ENCODE assay signal across 22 cellular contexts in the genomic region with DNA sequence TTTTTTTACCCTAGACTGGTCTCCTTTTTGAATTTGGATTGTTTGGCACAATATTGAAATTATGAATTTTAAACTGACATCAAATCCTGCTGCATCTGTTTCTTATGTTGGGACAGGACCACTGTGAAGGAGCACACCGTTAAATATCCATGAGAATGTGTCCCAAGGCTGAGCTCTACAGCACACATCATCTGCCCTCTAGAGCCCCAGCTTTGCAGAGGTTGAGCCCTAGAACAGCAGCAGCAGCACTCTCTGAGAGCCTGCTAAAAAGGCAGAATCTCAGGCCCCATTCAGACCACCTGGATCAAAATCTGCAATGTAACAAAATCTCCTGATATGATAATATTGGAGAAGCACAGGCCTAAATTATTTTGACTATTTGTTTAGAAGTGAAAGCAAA.
"Had no signal": no experiment of that assay in that cellular context is flagged by ENCODE, and none has a peak within 500 bp of the region (broad histone marks: within the 10 kb centered on the region; RNA-seq: fewer than 3 reads in every experiment).

No MANE protein-coding gene starts in this region.

- H3K27ac ChIP-seq: epithelial cell of prostate, esophagus muscularis mucosa, gastrocnemius medialis, psoas muscle, skin epidermis, upper lobe of right lung had no signal

- H3K4me1 ChIP-seq: gastrocnemius medialis, psoas muscle, upper lobe of right lung had no signal

- H3K27me3 ChIP-seq: esophagus muscularis mucosa, gastrocnemius medialis, heart right ventricle, tibial artery, upper lobe of right lung had no signal

- H3K36me3 ChIP-seq: esophagus muscularis mucosa, gastrocnemius medialis, heart right ventricle, tibial artery, upper lobe of right lung had no signal

- H3K9me3 ChIP-seq: esophagus muscularis mucosa, gastrocnemius medialis, heart right ventricle, psoas muscle, tibial artery, upper lobe of right lung had no signal

- H3K9me3 Mint-ChIP-seq: immature natural killer cell, nephron progenitor cell had no signal

- H3K36me3 Mint-ChIP-seq: immature natural killer cell; naive thymus-derived CD4-positive, alpha-beta T cell had no signal

- H3K4me1 Mint-ChIP-seq: immature natural killer cell; naive thymus-derived CD4-positive, alpha-beta T cell; nephron progenitor cell had no signal

- H3K27ac Mint-ChIP-seq: immature natural killer cell; naive thymus-derived CD4-positive, alpha-beta T cell; nephron progenitor cell had no signal

- H3K4me3 Mint-ChIP-seq: immature natural killer cell; naive thymus-derived CD4-positive, alpha-beta T cell; nephron progenitor cell had no signal

- H3K4me3 ChIP-seq: esophagus muscularis mucosa, gastrocnemius medialis, heart right ventricle, lung, psoas muscle, skin epidermis, tibial artery, upper lobe of right lung had no signal

- DNase-seq: effector memory CD4-positive, alpha-beta T cell; gastrocnemius medialis; heart right ventricle; hypothalamus; immature natural killer cell; kidney; left cardiac atrium; left ventricle myocardium superior; mesenchymal stem cell; naive thymus-derived CD4-positive, alpha-beta T cell; nephron progenitor cell; psoas muscle; retina; stimulated activated CD4-positive, alpha-beta T cell treated with anti-CD3 and anti-CD28 coated beads, Interleukin-2, amount 100 ng/mL, for 48 hours; stimulated activated naive CD4-positive, alpha-beta T cell treated with Interleukin-2 at 50 U/mL for 16 hours; tibial artery; upper lobe of right lung had no signal

- ATAC-seq: gastrocnemius medialis; heart right ventricle; left cardiac atrium; left ventricle myocardium superior; naive thymus-derived CD4-positive, alpha-beta T cell; psoas muscle; sciatic nerve; upper lobe of right lung had no signal
